1 cellular context compared by ENCODE assay signal in the genomic region with DNA sequence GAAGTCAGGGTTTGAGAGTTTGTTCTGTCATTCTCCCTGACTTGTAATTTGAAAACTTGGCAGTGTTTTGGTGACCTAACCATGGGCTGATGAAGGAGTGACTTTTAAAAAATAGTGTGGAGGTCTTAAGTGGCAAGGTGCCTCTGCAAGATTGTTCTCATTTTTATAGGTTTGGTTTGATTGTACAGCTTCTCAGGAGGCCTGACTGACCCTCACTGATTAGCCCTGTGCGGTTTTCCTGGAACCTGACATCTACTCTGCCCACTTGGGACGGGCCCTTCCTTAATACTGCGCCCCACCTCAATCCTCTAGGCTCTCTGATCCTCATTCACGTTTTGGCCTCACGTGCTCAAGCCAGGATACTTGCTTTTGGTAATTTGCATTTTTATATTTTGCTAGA.
A peak's percentile ranks its signal among the peaks of the same experiment; 100 is the strongest.
TF ChIP-seq lines count a peak whose summit lies in the region.

No MANE protein-coding gene starts in this region.

TF ChIP-seq in HEK293, 187 proteins besides CTCF, POLR2A, EP300 and RAD21 (continued from another document):
- TF ChIP-seq, protein P1, sequence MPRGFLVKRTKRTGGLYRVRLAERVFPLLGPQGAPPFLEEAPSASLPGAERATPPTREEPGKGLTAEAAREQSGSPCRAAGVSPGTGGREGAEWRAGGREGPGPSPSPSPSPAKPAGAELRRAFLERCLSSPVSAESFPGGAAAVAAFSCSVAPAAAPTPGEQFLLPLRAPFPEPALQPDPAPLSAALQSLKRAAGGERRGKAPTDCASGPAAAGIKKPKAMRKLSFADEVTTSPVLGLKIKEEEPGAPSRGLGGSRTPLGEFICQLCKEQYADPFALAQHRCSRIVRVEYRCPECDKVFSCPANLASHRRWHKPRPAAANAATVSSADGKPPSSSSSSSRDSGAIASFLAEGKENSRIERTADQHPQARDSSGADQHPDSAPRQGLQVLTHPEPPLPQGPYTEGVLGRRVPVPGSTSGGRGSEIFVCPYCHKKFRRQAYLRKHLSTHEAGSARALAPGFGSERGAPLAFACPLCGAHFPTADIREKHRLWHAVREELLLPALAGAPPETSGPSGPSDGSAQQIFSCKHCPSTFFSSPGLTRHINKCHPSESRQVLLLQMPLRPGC (tag by site-specific recombination; IDR thresholded peaks at IDR 0.05): no peak
- TF ChIP-seq ZBTB49 (tag by site-specific recombination; IDR thresholded peaks at IDR 0.05; ENCODE audit: low read depth): no peak
- no peak for TF ChIP-seq ZNF48 (tag by site-specific recombination; IDR thresholded peaks at IDR 0.05)
- TF ChIP-seq, protein P2, sequence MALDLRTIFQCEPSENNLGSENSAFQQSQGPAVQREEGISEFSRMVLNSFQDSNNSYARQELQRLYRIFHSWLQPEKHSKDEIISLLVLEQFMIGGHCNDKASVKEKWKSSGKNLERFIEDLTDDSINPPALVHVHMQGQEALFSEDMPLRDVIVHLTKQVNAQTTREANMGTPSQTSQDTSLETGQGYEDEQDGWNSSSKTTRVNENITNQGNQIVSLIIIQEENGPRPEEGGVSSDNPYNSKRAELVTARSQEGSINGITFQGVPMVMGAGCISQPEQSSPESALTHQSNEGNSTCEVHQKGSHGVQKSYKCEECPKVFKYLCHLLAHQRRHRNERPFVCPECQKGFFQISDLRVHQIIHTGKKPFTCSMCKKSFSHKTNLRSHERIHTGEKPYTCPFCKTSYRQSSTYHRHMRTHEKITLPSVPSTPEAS (tag by site-specific recombination; IDR thresholded peaks at IDR 0.05): no peak
- TF ChIP-seq ZNF621 (tag by site-specific recombination; IDR thresholded peaks at IDR 0.05): no peak
- peak; percentile 99 for TF ChIP-seq MYNN (tag by site-specific recombination; IDR thresholded peaks at IDR 0.05; ENCODE audit: borderline replicate concordance)
- TF ChIP-seq ZNF623 (tag by site-specific recombination; IDR thresholded peaks at IDR 0.05): no peak
- no peak for TF ChIP-seq ZBTB8A (tag by site-specific recombination; IDR thresholded peaks at IDR 0.05)
- TF ChIP-seq ZNF513 (tag by site-specific recombination; IDR thresholded peaks at IDR 0.05): no peak
- peak; percentile 57 for TF ChIP-seq OSR2 (tag by site-specific recombination; IDR thresholded peaks at IDR 0.05)
- 0 out of 2 replicates have a peak, but pooled peaks have one; percentile 15 for TF ChIP-seq ZSCAN16 (tag by site-specific recombination; IDR thresholded peaks at IDR 0.05)
- TF ChIP-seq ZSCAN30 (tag by site-specific recombination; IDR thresholded peaks at IDR 0.05): no peak
